ENCODE assay signal across 2 cellular contexts in the genomic region with DNA sequence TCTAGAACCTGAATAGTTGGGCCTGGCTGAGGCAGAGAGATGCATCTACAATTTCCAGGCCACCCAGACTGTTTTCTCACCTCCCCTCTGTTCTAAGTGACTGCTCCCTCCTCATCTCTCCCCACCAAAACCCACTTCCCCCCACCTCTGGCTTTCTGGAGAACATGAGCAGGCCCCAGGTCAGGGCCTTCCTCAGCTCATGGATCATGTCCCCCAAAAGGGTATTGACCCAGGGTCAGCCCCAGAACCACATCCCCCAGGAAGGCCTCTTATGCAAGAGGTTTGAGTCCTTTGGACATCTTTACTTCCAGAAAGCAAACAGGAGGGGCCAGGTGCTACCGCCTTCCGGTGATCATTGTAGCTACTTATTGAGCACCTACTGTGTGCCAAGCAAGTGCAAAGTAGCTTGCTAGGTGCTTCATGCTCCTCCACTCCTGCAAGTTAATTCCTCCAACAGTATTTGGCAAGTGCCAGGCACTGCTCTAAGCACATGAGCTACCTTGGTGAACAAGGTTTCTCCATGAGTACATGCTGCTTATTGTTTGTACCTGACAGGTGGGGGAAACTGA.
TF ChIP-seq lines count a peak whose summit lies in the region.

No MANE protein-coding gene starts in this region.

TF ChIP-seq in HepG2, 621 proteins besides CTCF, POLR2A, EP300 and RAD21:
- TF ChIP-seq ZMYM3 (CRISPR knock-in tag; IDR thresholded peaks at IDR 0.05) (peak; percentile 38; the same call in 1 of the 2 replicates), RARA (CRISPR knock-in tag; IDR thresholded peaks at IDR 0.05) (0 out of 2 replicates have a peak, but pooled peaks have one; percentile 17), GPN1 (CRISPR knock-in tag; IDR thresholded peaks at IDR 0.05; ENCODE audit: borderline replicate concordance) (no peak), HNF1B (CRISPR knock-in tag; IDR thresholded peaks at IDR 0.05) (0 out of 2 replicates have a peak, but pooled peaks have one; percentile 36), ZNF263 (CRISPR knock-in tag; IDR thresholded peaks at IDR 0.05) (peak; percentile 14; the same call in 1 of the 2 replicates), ATRX (CRISPR knock-in tag; IDR thresholded peaks at IDR 0.05; ENCODE audit: borderline replicate concordance) (no peak), ZNF501 (CRISPR knock-in tag; IDR thresholded peaks at IDR 0.05) (peak; percentile 51; the same call in 1 of the 2 replicates), GABPA (IDR thresholded peaks at IDR 0.05; ENCODE audit: low read depth, low read length) (no peak), GABPA (CRISPR knock-in tag; IDR thresholded peaks at IDR 0.05; ENCODE audit: low read depth) (0 out of 2 replicates have a peak, but pooled peaks have one; percentile 19), ZKSCAN5 (CRISPR knock-in tag; IDR thresholded peaks at IDR 0.05) (peak; percentile 85), RBM39 (IDR thresholded peaks at IDR 0.05; ENCODE audit: low read depth, low read length, poor library complexity, severe bottlenecking) (no peak), MAFF (IDR thresholded peaks at IDR 0.05; ENCODE audit: low read depth, low read length) (no peak), JARID2 (CRISPR knock-in tag; IDR thresholded peaks at IDR 0.05; ENCODE audit: insufficient replicate concordance) (no peak), ZKSCAN1 (IDR thresholded peaks at IDR 0.05; ENCODE audit: low read length) (0 out of 2 replicates have a peak, but pooled peaks have one; percentile 64), FOXA3 (CRISPR knock-in tag; IDR thresholded peaks at IDR 0.05) (no peak), ZKSCAN8 (CRISPR knock-in tag; IDR thresholded peaks at IDR 0.05; ENCODE audit: borderline replicate concordance) (peak; percentile 97), ZNF549 (CRISPR knock-in tag; IDR thresholded peaks at IDR 0.05) (no peak)
- TF ChIP-seq, protein P1, sequence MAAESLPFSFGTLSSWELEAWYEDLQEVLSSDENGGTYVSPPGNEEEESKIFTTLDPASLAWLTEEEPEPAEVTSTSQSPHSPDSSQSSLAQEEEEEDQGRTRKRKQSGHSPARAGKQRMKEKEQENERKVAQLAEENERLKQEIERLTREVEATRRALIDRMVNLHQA (CRISPR knock-in tag; IDR thresholded peaks at IDR 0.05), result no peak
- TF ChIP-seq, protein P2, sequence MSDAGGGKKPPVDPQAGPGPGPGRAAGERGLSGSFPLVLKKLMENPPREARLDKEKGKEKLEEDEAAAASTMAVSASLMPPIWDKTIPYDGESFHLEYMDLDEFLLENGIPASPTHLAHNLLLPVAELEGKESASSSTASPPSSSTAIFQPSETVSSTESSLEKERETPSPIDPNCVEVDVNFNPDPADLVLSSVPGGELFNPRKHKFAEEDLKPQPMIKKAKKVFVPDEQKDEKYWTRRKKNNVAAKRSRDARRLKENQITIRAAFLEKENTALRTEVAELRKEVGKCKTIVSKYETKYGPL (CRISPR knock-in tag; IDR thresholded peaks at IDR 0.05), result no peak

TF ChIP-seq in neural cell, 6 proteins besides CTCF, POLR2A, EP300 and RAD21:
- TF ChIP-seq POLR2AphosphoS5 (IDR thresholded peaks at IDR 0.05) (no peak), MXI1 (conservative IDR thresholded peaks at IDR 0.05; ENCODE audit: poor library complexity, severe bottlenecking) (no peak), SMC3 (conservative IDR thresholded peaks at IDR 0.05; ENCODE audit: poor library complexity) (no peak), REST (IDR thresholded peaks at IDR 0.05; ENCODE audit: borderline replicate concordance) (no peak), EZH2 (IDR thresholded peaks at IDR 0.05; ENCODE audit: borderline replicate concordance, insufficient read depth, low read length, poor library complexity, severe bottlenecking) (no peak)
TF ChIP-seq in neural cell: peak in this region for 0.
